ENCODE assay signal across 1 cellular context in genomic region chr9:134333234-134333873, GRCh38.
TF ChIP-seq lines count a peak whose summit lies in the region.

No MANE protein-coding gene starts in this region.

TF ChIP-seq in SK-N-SH treated with all-trans-retinoic acid at 6 μM for 48 hours, 23 proteins besides CTCF, POLR2A, EP300 and RAD21 (continued from another document):
- no peak for TF ChIP-seq CSRNP3 (CRISPR knock-in tag; IDR thresholded peaks at IDR 0.05)
- no peak for TF ChIP-seq ZFP3 (CRISPR knock-in tag; IDR thresholded peaks at IDR 0.05)
- TF ChIP-seq CSDC2 (CRISPR knock-in tag; IDR thresholded peaks at IDR 0.05), result no peak
TF ChIP-seq in SK-N-SH treated with all-trans-retinoic acid at 6 μM for 48 hours: peak in this region for 0.
